ENCODE assay signal across 16 cellular contexts in the genomic region with DNA sequence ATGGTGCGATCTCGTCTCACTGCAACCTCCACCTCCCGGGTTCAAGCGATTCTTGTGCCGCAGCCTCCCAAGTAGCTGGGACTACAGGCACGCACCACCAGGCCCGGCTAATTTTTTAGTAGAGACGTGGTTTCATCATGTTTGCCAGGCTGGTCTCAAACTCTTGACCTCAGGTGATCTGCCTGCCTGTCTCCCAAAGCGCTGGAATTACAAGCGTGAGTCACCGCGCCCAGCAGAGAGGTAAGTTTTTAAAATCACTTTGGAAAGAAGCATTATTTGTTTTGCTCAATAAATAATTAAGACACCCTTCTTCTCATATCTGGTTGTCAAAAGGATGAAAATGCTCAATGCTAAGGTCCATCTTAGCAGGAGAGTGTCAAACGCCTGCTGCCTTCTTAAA. TPM values are rescaled to one million over a fixed set of nuclear protein-coding genes. Genes with fewer than 3 reads are reported as not detected.
DNase-seq lines count a peak whose midpoint lies in the region; ATAC-seq and TF ChIP-seq lines count a peak whose summit lies in the region.
"Had no signal": no experiment of that assay in that cellular context is flagged by ENCODE, and none has a peak within 500 bp of the region (broad histone marks: within the 10 kb centered on the region; RNA-seq: fewer than 3 reads in every experiment).

No MANE protein-coding gene starts in this region.

- TF ChIP-seq CTCF in body of pancreas (IDR thresholded peaks at IDR 0.05): no peak
- TF ChIP-seq CTCF in osteoblast (IDR thresholded peaks at IDR 0.05; ENCODE audit: extremely low read depth, low read depth, low read length): no peak
- no peak for TF ChIP-seq CTCF in tibial nerve (IDR thresholded peaks at IDR 0.05)

- H2AFZ ChIP-seq in osteoblast (ENCODE audit: low read length): no peak overlapping the region

- H3K36me3 Mint-ChIP-seq in activated CD4-positive, alpha-beta T cell treated with anti-CD3 and anti-CD28 coated beads, Interleukin-2, amount 10 ng/mL, durations not matched to agents 24 days and 14 days (ENCODE audit: low read depth): peaks cover 23% of the 10 kb centered on the region
- H3K36me3 Mint-ChIP-seq: activated CD4-positive, alpha-beta memory T cell treated with anti-CD3 and anti-CD28 coated beads for 36 hours had no signal

- H3K27me3 Mint-ChIP-seq in activated CD4-positive, alpha-beta T cell treated with anti-CD3 and anti-CD28 coated beads, Interleukin-2, amount 10 ng/mL, durations not matched to agents 24 days and 14 days: no peaks in the 10 kb centered on the region
- H3K27me3 Mint-ChIP-seq: activated CD4-positive, alpha-beta memory T cell treated with anti-CD3 and anti-CD28 coated beads for 36 hours had no signal

- H3K4me1 ChIP-seq in body of pancreas: peaks cover 85% of the 10 kb centered on the region
- H3K4me1 ChIP-seq in osteoblast (ENCODE audit: insufficient read depth, low read length): peaks cover 77% of the 10 kb centered on the region
- peaks cover 3 to 90% (median 62%) of the 10 kb centered on the region in 4 donors for H3K4me1 ChIP-seq in tibial nerve

- H3K27ac ChIP-seq in body of pancreas (peak overlapping the region in 3 of 4 donors; percentile 64 to 82 (median 78)), osteoblast (ENCODE audit: low read depth, low read length) (peak overlapping the region; percentile 98), tibial nerve (peak overlapping the region in 3 of 4 donors; percentile 81 to 98 (median 92))

- TF ChIP-seq POLR2A in body of pancreas (IDR thresholded peaks at IDR 0.05) (no peak), tibial nerve (IDR thresholded peaks at IDR 0.05) (no peak)

- H3K4me2 ChIP-seq in osteoblast (ENCODE audit: insufficient read depth, low read length): peak overlapping the region; percentile 42

- peak overlapping the region; percentile 29 for H3K27ac Mint-ChIP-seq in activated CD4-positive, alpha-beta T cell treated with anti-CD3 and anti-CD28 coated beads, Interleukin-2, amount 10 ng/mL, durations not matched to agents 24 days and 14 days
- H3K27ac Mint-ChIP-seq: activated CD4-positive, alpha-beta memory T cell treated with anti-CD3 and anti-CD28 coated beads for 36 hours; activated T-helper 2 cell treated with anti-CD3 and anti-CD28 coated beads, Interferon-gamma antibody, Interleukin-2, Interleukin-4, amounts not matched to agents 10 μg/mL and 5 μg/mL and 100 μg/mL, durations not matched to agents 14 hours and 24 hours and 36 hours had no signal

- H3K4me1 Mint-ChIP-seq in activated CD4-positive, alpha-beta T cell treated with anti-CD3 and anti-CD28 coated beads, Interleukin-2, amount 10 ng/mL, durations not matched to agents 24 days and 14 days: peaks cover 49% of the 10 kb centered on the region

- intact Hi-C loops in activated CD4-positive, alpha-beta T cell treated with anti-CD3 and anti-CD28 coated beads, Interleukin-2, amount 10 ng/mL, durations not matched to agents 24 days and 14 days (cut with micrococcal nuclease): no loop called here
- intact Hi-C loops in body of pancreas (cut with DNase I): no loop called here

- DNase-seq in activated CD4-positive, alpha-beta T cell treated with anti-CD3 and anti-CD28 coated beads, Interleukin-2, amount 10 ng/mL, durations not matched to agents 24 days and 14 days: no peak
- no peak for DNase-seq in activated CD4-positive, alpha-beta T cell treated with anti-CD3 and anti-CD28 coated beads, Interleukin-2, amount 50 U/mL, for 48 hours
- DNase-seq in body of pancreas (no peak), osteoblast (ENCODE audit: insufficient read length, low spot score, missing footprints) (no peak), tibial nerve (ENCODE audit: low spot score in 2 of 2) (no peak), Kasumi-1 (lab: John Stamatoyannopoulos, UW) (no peak)
- DNase-seq in activated effector memory CD4-positive, alpha-beta T cell treated with anti-CD3 and anti-CD28 coated beads, Interleukin-2, amount 50 U/mL, for 16 hours: no peak
- DNase-seq: 8988T; activated CD4-positive, alpha-beta memory T cell treated with anti-CD3 and anti-CD28 coated beads for 36 hours; NCI-H2029; NCI-H69; SHP77 treated with DMSO at 0.1 percent for 48 hours; stimulated activated CD4-positive, alpha-beta T cell treated with anti-CD3 and anti-CD28 coated beads, Interleukin-4, amount 100 ng/mL, for 1 hour had no signal

- H3K4me3 ChIP-seq in body of pancreas: no peak overlapping the region
- H3K4me3 ChIP-seq in osteoblast (ENCODE audit: insufficient read depth, low read length): no peak overlapping the region
- H3K4me3 ChIP-seq in tibial nerve: no peak overlapping the region
- H3K4me3 ChIP-seq: HAP-1 had no signal

- H3K4me3 Mint-ChIP-seq in activated CD4-positive, alpha-beta T cell treated with anti-CD3 and anti-CD28 coated beads, Interleukin-2, amount 10 ng/mL, durations not matched to agents 24 days and 14 days: no peak overlapping the region
- H3K4me3 Mint-ChIP-seq: activated CD4-positive, alpha-beta memory T cell treated with anti-CD3 and anti-CD28 coated beads for 36 hours had no signal

- peaks cover 76% of the 10 kb centered on the region for H4K20me1 ChIP-seq in osteoblast (ENCODE audit: insufficient read depth, low read length)

- no peaks in the 10 kb centered on the region for H3K9me3 Mint-ChIP-seq in activated CD4-positive, alpha-beta T cell treated with anti-CD3 and anti-CD28 coated beads, Interleukin-2, amount 10 ng/mL, durations not matched to agents 24 days and 14 days
- H3K9me3 Mint-ChIP-seq: activated CD4-positive, alpha-beta memory T cell treated with anti-CD3 and anti-CD28 coated beads for 36 hours; activated T-helper 2 cell treated with anti-CD3 and anti-CD28 coated beads, Interferon-gamma antibody, Interleukin-2, Interleukin-4, amounts not matched to agents 10 μg/mL and 5 μg/mL and 100 μg/mL, durations not matched to agents 14 hours and 24 hours and 36 hours had no signal

- ATAC-seq in body of pancreas (no peak), GM21447 (IDR thresholded peaks at IDR 0.05; ENCODE audit: unreplicated experiment) (no peak)

- whole genome bisulfite sequencing in body of pancreas, 2 donors: 80% methylated on average over 12 to 13 of the region's 13 CpGs
- 85 to 89% methylated on average over 13 of the region's 13 CpGs for whole genome bisulfite sequencing in tibial nerve, 2 donors

- H3K27me3 ChIP-seq in body of pancreas (no peaks in the 10 kb centered on the region), osteoblast (ENCODE audit: insufficient read depth, low read length) (no peaks in the 10 kb centered on the region), tibial nerve (no peaks in the 10 kb centered on the region)

- H3K36me3 ChIP-seq in body of pancreas (replicated peaks in 1 of 2; ENCODE audit: insufficient read depth in 1 of 2, low read depth in 2 of 2) (no peaks in the 10 kb centered on the region), osteoblast (ENCODE audit: insufficient read depth, low read length) (peaks cover 56% of the 10 kb centered on the region), tibial nerve (peaks cover 0 to 18% (median 0%) of the 10 kb centered on the region in 3 donors)

- H3K79me2 ChIP-seq in osteoblast (ENCODE audit: insufficient read depth, low read length): peaks cover 96% of the 10 kb centered on the region

- no peaks in the 10 kb centered on the region for H3K9me3 ChIP-seq in body of pancreas
- no peaks in the 10 kb centered on the region for H3K9me3 ChIP-seq in osteoblast (ENCODE audit: low read depth, low read length)
- H3K9me3 ChIP-seq in tibial nerve: no peaks in the 10 kb centered on the region
- H3K9me3 ChIP-seq: HAP-1 had no signal

- TF ChIP-seq EP300 in tibial nerve (IDR thresholded peaks at IDR 0.05): no peak

RNA-seq across cellular contexts. Expression of gene STXBP1, which starts 48.5 kb away (rescaled TPM):
- 26.5 and 31.1 TPM in 2 replicates for total RNA-seq in activated CD4-positive, alpha-beta T cell treated with anti-CD3 and anti-CD28 coated beads, Interleukin-2, amount 10 ng/mL, durations not matched to agents 24 days and 14 days
- total RNA-seq in body of pancreas: 10 to 100 TPM; 34.5 to 39.9 TPM
- 19.9 and 23.0 TPM in 2 replicates for total RNA-seq in osteoblast
- total RNA-seq in tibial nerve: 100 to 1,000 TPM in 3 of 4 donors, 10 to 100 TPM in 1; 96.3 to 142 (median 105) TPM
